In genomic region chr1:102699524-102699923, GRCh38 we compare ENCODE assay signal across 3 cellular contexts.
TF ChIP-seq lines count a peak whose summit lies in the region.

No MANE protein-coding gene starts in this region.

TF ChIP-seq in HepG2, 621 proteins besides CTCF, POLR2A, EP300 and RAD21 (continued from another document):
- TF ChIP-seq MAFK (conservative IDR thresholded peaks at IDR 0.05 in 1 of 2, IDR thresholded peaks at IDR 0.05 in 1 of 2; ENCODE audit: low read length in 2 of 2): peak; percentile 38 to 82; a peak in 3 of 4 replicates
- peak; percentile 54; the same call in 1 of the 2 replicates for TF ChIP-seq MAFF (IDR thresholded peaks at IDR 0.05; ENCODE audit: low read depth, low read length)
- no peak for TF ChIP-seq TFDP2 (CRISPR knock-in tag; IDR thresholded peaks at IDR 0.05)

TF ChIP-seq in K562, 482 proteins besides CTCF, POLR2A, EP300 and RAD21 (continued from another document):
- no peak for TF ChIP-seq BRD4 (IDR thresholded peaks at IDR 0.05)
- no peak for TF ChIP-seq ZNF175 (CRISPR knock-in tag; IDR thresholded peaks at IDR 0.05; ENCODE audit: low read depth)
- no peak for TF ChIP-seq POU5F1 (IDR thresholded peaks at IDR 0.05; ENCODE audit: borderline replicate concordance, low read depth, low read length, partially characterized antibody)
- no peak for TF ChIP-seq HEY1 (CRISPR knock-in tag; IDR thresholded peaks at IDR 0.05; ENCODE audit: borderline replicate concordance)
- TF ChIP-seq THRB (CRISPR knock-in tag; conservative IDR thresholded peaks at IDR 0.05): no peak
- TF ChIP-seq MCM7 (IDR thresholded peaks at IDR 0.05): no peak
- no peak for TF ChIP-seq HMG20B (CRISPR knock-in tag; IDR thresholded peaks at IDR 0.05)
- no peak for TF ChIP-seq KDM4B (IDR thresholded peaks at IDR 0.05; ENCODE audit: borderline replicate concordance in 2 of 2, low read depth in 1 of 2)
- TF ChIP-seq DDX20 (tag; IDR thresholded peaks at IDR 0.05; ENCODE audit: low read depth): no peak
- TF ChIP-seq NCOA2 (IDR thresholded peaks at IDR 0.05; ENCODE audit: partially characterized antibody in 2 of 2): no peak
- peak; percentile 27; the same call in 1 of the 2 replicates for TF ChIP-seq C11orf30 (IDR thresholded peaks at IDR 0.05; ENCODE audit: low read depth)
- TF ChIP-seq ZKSCAN3 (CRISPR knock-in tag; IDR thresholded peaks at IDR 0.05): no peak
- TF ChIP-seq PHB2 (IDR thresholded peaks at IDR 0.05; ENCODE audit: low read depth): no peak
- TF ChIP-seq ATF3 (IDR thresholded peaks at IDR 0.05): no peak
- TF ChIP-seq ATF3 (CRISPR knock-in tag; conservative IDR thresholded peaks at IDR 0.05): no peak
- no peak for TF ChIP-seq RBM34 (IDR thresholded peaks at IDR 0.05; ENCODE audit: borderline replicate concordance, insufficient read depth, low read length)
- TF ChIP-seq TCFL5 (CRISPR knock-in tag; conservative IDR thresholded peaks at IDR 0.05): no peak
- no peak for TF ChIP-seq MBD1 (CRISPR knock-in tag; IDR thresholded peaks at IDR 0.05)
- TF ChIP-seq SMARCC2 (IDR thresholded peaks at IDR 0.05; ENCODE audit: low read depth): no peak
- no peak for TF ChIP-seq SRSF3 (IDR thresholded peaks at IDR 0.05; ENCODE audit: insufficient read depth, low read length)
- TF ChIP-seq XRCC3 (IDR thresholded peaks at IDR 0.05): no peak
- TF ChIP-seq SLC30A9 (CRISPR knock-in tag; IDR thresholded peaks at IDR 0.05): no peak
- TF ChIP-seq MAFF (IDR thresholded peaks at IDR 0.05; ENCODE audit: low read length): peak; percentile 38; the same call in 1 of the 2 replicates
- TF ChIP-seq FOXP4 (CRISPR knock-in tag; IDR thresholded peaks at IDR 0.05; ENCODE audit: borderline replicate concordance): no peak
- TF ChIP-seq CXXC5 (CRISPR knock-in tag; IDR thresholded peaks at IDR 0.05): no peak
- peak; percentile 51 for TF ChIP-seq ZNF316 (IDR thresholded peaks at IDR 0.05)

TF ChIP-seq in WTC11, 78 proteins besides CTCF, POLR2A, EP300 and RAD21:
- TF ChIP-seq FOXP4 (CRISPR knock-in tag; IDR thresholded peaks at IDR 0.05) (no peak), NFYB (CRISPR knock-in tag; conservative IDR thresholded peaks at IDR 0.05; ENCODE audit: low read depth) (no peak), E2F5 (CRISPR knock-in tag; IDR thresholded peaks at IDR 0.05) (no peak), MYBL2 (CRISPR knock-in tag; IDR thresholded peaks at IDR 0.05) (no peak)
